ENCODE assay signal across 25 cellular contexts in the genomic region with DNA sequence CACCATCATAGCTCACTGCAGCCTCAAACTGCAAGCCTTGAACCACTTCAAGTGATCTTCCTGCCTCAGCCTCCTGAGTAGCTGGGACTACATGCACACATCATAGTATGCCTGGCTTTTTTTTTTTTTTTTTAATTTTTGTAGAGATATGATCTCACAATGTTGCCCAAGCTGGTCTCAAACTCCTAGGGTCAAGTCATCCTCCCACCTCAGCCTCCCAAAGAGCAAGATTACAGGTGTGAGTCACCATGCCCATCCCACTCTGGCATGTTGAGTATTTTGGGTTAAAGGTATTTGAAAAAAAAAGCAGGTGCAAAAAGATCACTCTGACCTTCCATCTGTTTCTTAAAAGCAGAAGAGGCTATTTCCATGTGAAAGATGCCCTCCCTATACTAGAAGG.
"Had no signal": no experiment of that assay in that cellular context is flagged by ENCODE, and none has a peak within 500 bp of the region (broad histone marks: within the 10 kb centered on the region; RNA-seq: fewer than 3 reads in every experiment).

No MANE protein-coding gene starts in this region.

- H3K27me3 ChIP-seq: colonic mucosa, gastrocnemius medialis, left lung had no signal

- H3K27ac Mint-ChIP-seq: dendritic cell treated with granulocyte-macrophage colony-stimulating factor and Interleukin-4, amounts not matched to agents 40 ng/mL and 50 ng/mL, for 4 days; effector memory CD8-positive, alpha-beta T cell; endodermal cell; mesothelial cell of epicardium had no signal

- H3K4me3 ChIP-seq: colonic mucosa, esophagus squamous epithelium, gastrocnemius medialis, heart right ventricle, left lung, lower lobe of right lung, mucosa of descending colon had no signal

- ATAC-seq: effector memory CD8-positive, alpha-beta T cell; esophagus mucosa; gastrocnemius medialis; heart right ventricle; left lung; left ventricle myocardium superior; lower lobe of right lung; mucosa of descending colon had no signal

- H3K27me3 Mint-ChIP-seq: dendritic cell treated with granulocyte-macrophage colony-stimulating factor and Interleukin-4, amounts not matched to agents 40 ng/mL and 50 ng/mL, for 4 days had no signal

- H3K9me3 Mint-ChIP-seq: dendritic cell treated with granulocyte-macrophage colony-stimulating factor and Interleukin-4, amounts not matched to agents 40 ng/mL and 50 ng/mL, for 4 days; effector memory CD8-positive, alpha-beta T cell; endodermal cell; naive B cell had no signal

- H3K36me3 Mint-ChIP-seq: mesothelial cell of epicardium, naive B cell had no signal

- H3K27ac ChIP-seq: colonic mucosa, epithelial cell of prostate, esophagus squamous epithelium, gastrocnemius medialis, heart right ventricle, left lung, lower lobe of right lung had no signal

- DNase-seq: colonic mucosa; cortex of kidney; effector CD8-positive, alpha-beta T cell; effector memory CD8-positive, alpha-beta T cell; erythroblast; esophagus squamous epithelium; foreskin fibroblast; foreskin melanocyte; gastrocnemius medialis; glutamatergic neuron; head of caudate nucleus; heart right ventricle; hippocampal formation; left cardiac atrium; left lung; left ventricle myocardium superior; lower lobe of right lung; mesenchymal stem cell; mucosa of descending colon; naive B cell had no signal

- H3K36me3 ChIP-seq: colonic mucosa, esophagus squamous epithelium, gastrocnemius medialis, heart right ventricle, left lung, lower lobe of right lung had no signal

- H3K4me3 Mint-ChIP-seq: dendritic cell treated with granulocyte-macrophage colony-stimulating factor and Interleukin-4, amounts not matched to agents 40 ng/mL and 50 ng/mL, for 4 days; effector memory CD8-positive, alpha-beta T cell; endodermal cell; mesothelial cell of epicardium; naive B cell had no signal

- H3K9me3 ChIP-seq: colonic mucosa, esophagus squamous epithelium, gastrocnemius medialis, heart right ventricle, left lung, lower lobe of right lung, mucosa of descending colon had no signal

- H3K4me1 ChIP-seq: colonic mucosa, esophagus squamous epithelium, heart right ventricle, left lung, lower lobe of right lung had no signal

- H3K4me1 Mint-ChIP-seq: naive B cell had no signal
